ENCODE assay signal across 25 cellular contexts in genomic region chr2:239646184-239646583, GRCh38.
DNase-seq lines count a peak whose midpoint lies in the region; ATAC-seq and TF ChIP-seq lines count a peak whose summit lies in the region.
"Had no signal": no experiment of that assay in that cellular context is flagged by ENCODE, and none has a peak within 500 bp of the region (broad histone marks: within the 10 kb centered on the region; RNA-seq: fewer than 3 reads in every experiment).

No MANE protein-coding gene starts in this region.

- TF ChIP-seq CTCF in neural crest cell (conservative IDR thresholded peaks at IDR 0.05) (no peak), gastrocnemius medialis (IDR thresholded peaks at IDR 0.05 in 4 of 5, conservative IDR thresholded peaks at IDR 0.05 in 1 of 5) (no peak), thyroid gland (IDR thresholded peaks at IDR 0.05) (no peak)

- peak overlapping the region; percentile 63 for H3K27ac Mint-ChIP-seq in neural crest cell (ENCODE audit: unreplicated experiment)
- no peak overlapping the region for H3K27ac Mint-ChIP-seq in naive thymus-derived CD8-positive, alpha-beta T cell
- H3K27ac Mint-ChIP-seq: CD14-positive monocyte; CD4-positive, alpha-beta T cell; GM23338; H9 had no signal

- no peaks in the 10 kb centered on the region for H3K4me1 Mint-ChIP-seq in neural crest cell
- peaks cover 0 to 3% (median under 1%) of the 10 kb centered on the region in 4 donors for H3K4me1 Mint-ChIP-seq in naive thymus-derived CD8-positive, alpha-beta T cell
- H3K4me1 Mint-ChIP-seq: GM23338 had no signal

- POLR2A ChIA-PET in naive thymus-derived CD8-positive, alpha-beta T cell (lab: Charles Lee), result no interaction called here

- H3K27me3 ChIP-seq in gastrocnemius medialis, result peaks cover 0 to 10% (median 7%) of the 10 kb centered on the region in 3 donors
- H3K27me3 ChIP-seq in thyroid gland, result no peaks in the 10 kb centered on the region
- H3K27me3 ChIP-seq: BLaER1 treated with 17β-estradiol and CSF1 and Interleukin-3, amounts not matched to agents 10 nM and 100 nM had no signal

- TF ChIP-seq POLR2A in gastrocnemius medialis (IDR thresholded peaks at IDR 0.05) (no peak), thyroid gland (IDR thresholded peaks at IDR 0.05) (no peak)

- H3K36me3 ChIP-seq in gastrocnemius medialis, result no peaks in the 10 kb centered on the region
- H3K36me3 ChIP-seq in thyroid gland, result no peaks in the 10 kb centered on the region
- H3K36me3 ChIP-seq: BE2C; BLaER1 treated with 17β-estradiol and CSF1 and Interleukin-3, amounts not matched to agents 10 nM and 100 nM had no signal

- in situ Hi-C loops in gastrocnemius medialis (cut with MboI; ENCODE audit: low sequenced_read_pairs in 4 of 4), result no loop called here

- WGBS in thyroid gland, 2 donors, result 76 to 81% methylated on average over 14 of the region's 14 CpGs

- H3K9me3 ChIP-seq in gastrocnemius medialis, result no peaks in the 10 kb centered on the region
- H3K9me3 ChIP-seq in thyroid gland, result no peaks in the 10 kb centered on the region
- H3K9me3 ChIP-seq: A549, BE2C had no signal

- H3K4me3 ChIP-seq in gastrocnemius medialis (no peak overlapping the region), thyroid gland (replicated peaks in 1 of 3) (no peak overlapping the region)
- H3K4me3 ChIP-seq: A549; BLaER1 treated with 17β-estradiol and CSF1 and Interleukin-3, amounts not matched to agents 10 nM and 100 nM; GM12878; GM23338 had no signal

- no peaks in the 10 kb centered on the region for H3K27me3 Mint-ChIP-seq in neural crest cell (ENCODE audit: low read depth)
- peaks cover 0 to 17% (median 5%) of the 10 kb centered on the region in 5 donors for H3K27me3 Mint-ChIP-seq in naive thymus-derived CD8-positive, alpha-beta T cell
- H3K27me3 Mint-ChIP-seq: CD4-positive, alpha-beta T cell had no signal

- no peak overlapping the region for H3K4me3 Mint-ChIP-seq in neural crest cell
- no peak overlapping the region for H3K4me3 Mint-ChIP-seq in naive thymus-derived CD8-positive, alpha-beta T cell
- H3K4me3 Mint-ChIP-seq: CD4-positive, alpha-beta T cell; GM23338; H9 had no signal

- intact Hi-C loops in posterior vena cava (cut with DNase I) (no loop called here), gastrocnemius medialis (cut with DNase I; ENCODE audit: low total_unique reads) (no loop called here), thyroid gland (cut with DNase I) (no loop called here)

- H3K4me1 ChIP-seq in gastrocnemius medialis (no peaks in the 10 kb centered on the region), thyroid gland (no peaks in the 10 kb centered on the region)
- H3K4me1 ChIP-seq: A549, BE2C had no signal

- H3K27ac ChIP-seq in gastrocnemius medialis (no peak overlapping the region), thyroid gland (no peak overlapping the region)
- H3K27ac ChIP-seq: A549; BLaER1 treated with 17β-estradiol and CSF1 and Interleukin-3, amounts not matched to agents 10 nM and 100 nM had no signal

- peaks cover 7% of the 10 kb centered on the region for H3K36me3 Mint-ChIP-seq in neural crest cell (ENCODE audit: low read depth)
- peaks cover 0 to 6% (median 0%) of the 10 kb centered on the region in 3 donors for H3K36me3 Mint-ChIP-seq in naive thymus-derived CD8-positive, alpha-beta T cell
- H3K36me3 Mint-ChIP-seq: CD14-positive monocyte had no signal

- ATAC-seq in left lobe of liver, result no peak
- ATAC-seq in naive thymus-derived CD8-positive, alpha-beta T cell, result no peak
- ATAC-seq in gastrocnemius medialis, result no peak
- ATAC-seq: A549, GM12878, GM23338, HCT116 had no signal

- H3K9me3 Mint-ChIP-seq in neural crest cell, result peaks cover 5% of the 10 kb centered on the region
- peaks cover 0 to 17% (median 6%) of the 10 kb centered on the region in 9 donors for H3K9me3 Mint-ChIP-seq in naive thymus-derived CD8-positive, alpha-beta T cell
- H3K9me3 Mint-ChIP-seq: CD4-positive, alpha-beta T cell had no signal

- peak; percentile 32 for DNase-seq in activated CD8-positive, alpha-beta memory T cell treated with anti-CD3 and anti-CD28 coated beads, Interleukin-2, amount 50 U/mL, for 48 hours
- no peak for DNase-seq in activated CD8-positive, alpha-beta memory T cell treated with anti-CD3 and anti-CD28 coated beads, Interleukin-2, amount 50 U/mL, for 4 hours
- DNase-seq in left lobe of liver (ENCODE audit: low spot score) (peak; percentile 23), neural crest cell (ENCODE audit: low read depth, low spot score) (no peak), posterior vena cava (ENCODE audit: low spot score) (peak; percentile 32), gastrocnemius medialis (no peak), thyroid gland (no peak)
- DNase-seq in naive thymus-derived CD8-positive, alpha-beta T cell, result no peak
- DNase-seq: 8988T; ACHN; AML-193; BE2C; CD4-positive, alpha-beta T cell; CD8-positive, alpha-beta memory T cell; DMS 273 treated with DMSO at 0.1 percent for 48 hours; DMS79; EL; GDM1; H9 had no signal

Comparison
In these comparisons a context has a peak if more than half of its experiments do, and no peak if none do; other contexts are left out.
1. DNase-seq: peak in activated CD8-positive, alpha-beta memory T cell treated with anti-CD3 and anti-CD28 coated beads, Interleukin-2, amount 50 U/mL, for 48 hours (single experiment), left lobe of liver (single experiment) and posterior vena cava (single experiment); none in activated CD8-positive, alpha-beta memory T cell treated with anti-CD3 and anti-CD28 coated beads, Interleukin-2, amount 50 U/mL, for 4 hours (single experiment), neural crest cell (single experiment), naive thymus-derived CD8-positive, alpha-beta T cell (0 of 10), gastrocnemius medialis (0 of 2) and thyroid gland (0 of 2).